In the genomic region with DNA sequence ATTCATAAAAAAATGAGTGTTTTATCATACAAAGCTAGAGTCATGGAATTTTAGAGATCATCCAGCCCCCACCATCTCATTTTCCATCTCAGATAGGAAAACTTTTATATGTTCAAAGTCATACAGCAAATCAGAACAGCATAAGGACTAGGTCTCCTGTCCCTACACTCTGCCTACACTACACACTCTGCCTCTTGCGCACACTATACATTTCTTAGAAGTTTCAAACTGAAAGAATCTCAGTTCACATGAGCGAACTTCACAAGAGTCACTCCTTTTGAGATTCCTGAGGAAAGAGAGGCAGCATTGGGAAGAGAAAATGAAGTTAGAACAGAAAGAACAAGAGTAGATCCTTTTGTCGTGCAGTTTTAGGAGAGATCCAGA, we compare ENCODE assay signal across 26 cellular contexts. TPM values are rescaled to one million over a fixed set of nuclear protein-coding genes. Genes with fewer than 3 reads are reported as not detected.
A peak's percentile ranks its signal among the peaks of the same experiment; 100 is the strongest.
DNase-seq lines count a peak whose midpoint lies in the region; ATAC-seq, FAIRE-seq and TF ChIP-seq lines count a peak whose summit lies in the region.
"Had no signal": no experiment of that assay in that cellular context is flagged by ENCODE, and none has a peak within 500 bp of the region (broad histone marks: within the 10 kb centered on the region; RNA-seq: fewer than 3 reads in every experiment).

No MANE protein-coding gene starts in this region.

- TF ChIP-seq RAD21 in HepG2 (CRISPR knock-in tag; IDR thresholded peaks at IDR 0.05), result no peak

- no peak overlapping the region for H3K56ac ChIP-seq in mesendoderm (ENCODE audit: low read length)

- TF ChIP-seq CTCF in C4-2B (conservative IDR thresholded peaks at IDR 0.05), result no peak
- no peak for TF ChIP-seq CTCF in Loucy (conservative IDR thresholded peaks at IDR 0.05; ENCODE audit: low read length)
- TF ChIP-seq CTCF in HepG2 (CRISPR knock-in tag; IDR thresholded peaks at IDR 0.05), result no peak

- DNase-seq in mesendoderm (no peak), urothelium cell line (ENCODE audit: low spot score) (peak; percentile 1), SK-N-DZ (ENCODE audit: low spot score) (no peak), HepG2 (ENCODE audit: low spot score) (no peak)
- DNase-seq: ACHN, BE2C, H9, HFFc6, KBM-7, MM.1S, NCI-H1694, NCI-H2029 treated with DMSO at 0.1 percent for 48 hours, NCI-H446 treated with DMSO at 0.1 percent for 48 hours, NCI-H526, SHP77 had no signal

- H3K27ac ChIP-seq in C4-2B (peak overlapping the region; percentile 54), mesendoderm (ENCODE audit: low read depth, low read length) (no peak overlapping the region), HepG2 (ENCODE audit: extremely low read length, insufficient read depth, low read length) (no peak overlapping the region)
- H3K27ac ChIP-seq: RWPE1 had no signal

- no CpG with 5 or more reads among the region's 3 CpGs for WGBS in mesendoderm (ENCODE audit: extremely low coverage, insufficient coverage, low lambda C conversion rate)
- WGBS in HepG2 (ENCODE audit: low lambda C conversion rate), result 43% methylated on average over 3 of the region's 3 CpGs

- H3K4me2 ChIP-seq in Loucy (ENCODE audit: low read depth, low read length, poor library complexity, severe bottlenecking) (no peak overlapping the region), mesendoderm (ENCODE audit: low read length) (no peak overlapping the region), HepG2 (ENCODE audit: low read depth, low read length) (no peak overlapping the region)
- H3K4me2 ChIP-seq: GM23338 had no signal

- peak overlapping the region; percentile 57 for H2BK15ac ChIP-seq in mesendoderm (replicated peaks; ENCODE audit: low read depth)

- H3K4me1 ChIP-seq in Loucy (ENCODE audit: insufficient read depth, low read length, poor library complexity, severe bottlenecking) (no peaks in the 10 kb centered on the region), mesendoderm (ENCODE audit: control insufficient read depth, low read depth, low read length) (no peaks in the 10 kb centered on the region), HepG2 (ENCODE audit: insufficient read depth, low read length) (no peaks in the 10 kb centered on the region)
- H3K4me1 ChIP-seq: BE2C had no signal

- H3K9ac ChIP-seq in Loucy (ENCODE audit: low read depth, low read length, poor library complexity, severe bottlenecking) (no peak overlapping the region), mesendoderm (ENCODE audit: low read length) (no peak overlapping the region), HepG2 (ENCODE audit: insufficient read depth, low read depth, low read length) (no peak overlapping the region)

- no peaks in the 10 kb centered on the region for H3K27me3 ChIP-seq in Loucy (ENCODE audit: insufficient read depth, low read length, poor library complexity, severe bottlenecking)
- H3K27me3 ChIP-seq in mesendoderm (ENCODE audit: insufficient read depth, low read length, poor library complexity), result no peaks in the 10 kb centered on the region
- H3K27me3 ChIP-seq in HepG2 (ENCODE audit: control insufficient read depth in 1 of 2, insufficient read depth in 2 of 2, low read length in 2 of 2), result peaks cover under 1 to 13% of the 10 kb centered on the region in 2 experiments; a peak in 3 of 5 replicates
- H3K27me3 ChIP-seq: BE2C had no signal

- no peaks in the 10 kb centered on the region for H3K79me1 ChIP-seq in mesendoderm (ENCODE audit: low read length)

- no peak overlapping the region for H3K18ac ChIP-seq in mesendoderm (ENCODE audit: low read length)

- H3K4ac ChIP-seq in mesendoderm (ENCODE audit: low read depth, low read length), result no peak overlapping the region

- no TSS peak for BruUV-seq in HepG2 (replicated peaks; lab: Mats Ljungman, UMichigan)

- intact Hi-C loops in HepG2 (cut with micrococcal nuclease; ENCODE audit: unreplicated experiment), result loop anchor here (10.0 kb wide), 1 partner anchor 150 kb away; no protein-coding TSS in a partner anchor

- H3K4me3 ChIP-seq in Loucy (ENCODE audit: low read length, poor library complexity, severe bottlenecking) (no peak overlapping the region), mesendoderm (ENCODE audit: low read length) (no peak overlapping the region), HepG2 (replicated peaks in 1 of 3; ENCODE audit: insufficient read depth in 1 of 3, low read depth in 2 of 3, low read length in 3 of 3) (no peak overlapping the region)
- H3K4me3 ChIP-seq: GM23338 had no signal

- TF ChIP-seq EP300 in HepG2 (IDR thresholded peaks at IDR 0.05; ENCODE audit: low read depth in 2 of 2, low read length in 2 of 2) (no peak), HepG2 (CRISPR knock-in tag; IDR thresholded peaks at IDR 0.05; ENCODE audit: borderline replicate concordance) (no peak)

- H4K20me1 ChIP-seq in Loucy (ENCODE audit: insufficient read depth, low read length, poor library complexity, severe bottlenecking) (no peaks in the 10 kb centered on the region), HepG2 (ENCODE audit: insufficient read depth, low read length) (no peaks in the 10 kb centered on the region; the same call in 1 of the 2 replicates)

- H3F3A ChIP-seq in Loucy (ENCODE audit: low read depth), result no peaks in the 10 kb centered on the region

- no peak for FAIRE-seq in urothelium cell line (lab: Jason Lieb, UNC)
- no peak for FAIRE-seq in HepG2 (lab: Jason Lieb, UNC)
- FAIRE-seq: D721Med, GM18507 had no signal

- CTCF ChIA-PET in HepG2 (lab: Yijun Ruan, JAX; ENCODE audit: low intra/inter-chr PET ratio, low total read pairs), result no interaction called here

- H3K79me2 ChIP-seq in Loucy (ENCODE audit: insufficient read depth, low read length) (no peaks in the 10 kb centered on the region), mesendoderm (ENCODE audit: control insufficient read depth, insufficient read depth, low read length) (no peaks in the 10 kb centered on the region), HepG2 (ENCODE audit: insufficient read depth, low read length) (no peaks in the 10 kb centered on the region)

- in situ Hi-C loops in HepG2 (cut with HindIII; ENCODE audit: extremely low pct_ligation_motif_present, low pct_unique_long_range_greater_than_20kb), result no loop called here

- H4K5ac ChIP-seq in mesendoderm (ENCODE audit: low read length), result no peak overlapping the region

- H3K23ac ChIP-seq in mesendoderm (ENCODE audit: low read length), result no peak overlapping the region

- POLR2A ChIA-PET in HepG2 (lab: Yijun Ruan, JAX), result no interaction called here

- no peaks in the 10 kb centered on the region for H3K36me3 ChIP-seq in Loucy (ENCODE audit: insufficient read depth, low read length)
- no peaks in the 10 kb centered on the region for H3K36me3 ChIP-seq in mesendoderm (ENCODE audit: control insufficient read depth, insufficient read depth, low read length)
- no peaks in the 10 kb centered on the region for H3K36me3 ChIP-seq in HepG2 (replicated peaks in 1 of 2; ENCODE audit: control insufficient read depth in 1 of 2, insufficient read depth in 2 of 2, low read length in 2 of 2)
- H3K36me3 ChIP-seq: BE2C had no signal

- no peak overlapping the region for H4K8ac ChIP-seq in mesendoderm (ENCODE audit: low read depth, low read length)

- no peak overlapping the region for H2BK5ac ChIP-seq in mesendoderm (ENCODE audit: low read length)

- H2BK120ac ChIP-seq in mesendoderm (ENCODE audit: low read depth, low read length), result no peak overlapping the region

- H3K9me3 ChIP-seq in Loucy (ENCODE audit: insufficient read depth, low read depth, low read length) (no peaks in the 10 kb centered on the region), HepG2 (ENCODE audit: low read length) (no peaks in the 10 kb centered on the region)
- H3K9me3 ChIP-seq: BE2C had no signal

- no peaks in the 10 kb centered on the region for H3K9me2 ChIP-seq in Loucy (replicated peaks; ENCODE audit: low read depth, low read length)

- H2AFZ ChIP-seq in Loucy (ENCODE audit: low read length), result peak overlapping the region; percentile 44; the same call in 1 of the 2 replicates
- no peak overlapping the region for H2AFZ ChIP-seq in HepG2 (ENCODE audit: low read length)
- H2AFZ ChIP-seq: GM23338 had no signal

- no peak overlapping the region for H2AK5ac ChIP-seq in mesendoderm (ENCODE audit: low read length)

- ATAC-seq in HepG2 (no peak), GM18861 (IDR thresholded peaks at IDR 0.05; ENCODE audit: unreplicated experiment) (no peak)
- ATAC-seq: GM23338, Panc1 had no signal

- TF ChIP-seq POLR2A in HepG2 (IDR thresholded peaks at IDR 0.05; ENCODE audit: insufficient read depth in 1 of 2, low read depth in 2 of 2, low read length in 2 of 2), result no peak

RNA-seq across cellular contexts. Expression of gene ART5, which starts 36.5 kb away (rescaled TPM):
- polyA plus RNA-seq in mesendoderm (2013, experiment 1 of 2), result 4.0 TPM
- 4.0 TPM for polyA plus RNA-seq in mesendoderm (2013, experiment 2 of 2)
- 1.1 and 1.5 TPM in 2 replicates for polyA plus RNA-seq in SK-N-DZ (2014; cell fraction: cytosol; rRNA removed)
- polyA plus RNA-seq in SK-N-DZ (2014; cell fraction: nucleus; rRNA removed), result 0.81 and 4.8 TPM in 2 replicates
- 0.52 and 0.93 TPM in 2 replicates for total RNA-seq in HepG2 (2016; rRNA removed; fragmentation: Illumina TruSeq; extraction: Trizol)
- total RNA-seq in HepG2 (2016; cell fraction: cytosol; rRNA removed; fragmentation: Illumina TruSeq; extraction: Trizol; ENCODE audit: low read depth), result 0.40 and 0.71 TPM in 2 replicates
- total RNA-seq in HepG2 (2016; cell fraction: insoluble cytoplasmic fraction; rRNA removed; fragmentation: Illumina TruSeq; extraction: Trizol), result 0.94 and 1.6 TPM in 2 replicates
- total RNA-seq in HepG2 (2016; cell fraction: membrane; rRNA removed; fragmentation: Illumina TruSeq; extraction: Trizol), result 0.49 and 0.83 TPM in 2 replicates
- total RNA-seq in HepG2 (2016; cell fraction: nucleus; rRNA removed; fragmentation: Illumina TruSeq; extraction: Trizol), result 0.91 and 2.2 TPM in 2 replicates
- 0.48 and 0.55 TPM in 2 replicates for polyA plus RNA-seq in HepG2 (2011; rRNA removed)
- polyA plus RNA-seq in HepG2 (2011; cell fraction: cytosol; rRNA removed), result 0.32 and 0.40 TPM in 2 replicates
- 0.35 and 0.47 TPM in 2 replicates for polyA plus RNA-seq in HepG2 (2011; cell fraction: nucleus; rRNA removed)
- 0.62 and 0.65 TPM in 2 replicates for polyA plus RNA-seq in HepG2 (2012)
- polyA plus RNA-seq in HepG2 (2016; cell fraction: cytosol; fragmentation: Illumina TruSeq; extraction: Trizol; ENCODE audit: low read depth), result 0.45 and 0.49 TPM in 2 replicates
- polyA plus RNA-seq in HepG2 (2016; cell fraction: insoluble cytoplasmic fraction; fragmentation: Illumina TruSeq; extraction: Trizol; ENCODE audit: low read depth), result 0.36 TPM in 1 of 2 replicates, not detected in the other
- polyA plus RNA-seq in HepG2 (2016; cell fraction: membrane; fragmentation: Illumina TruSeq; extraction: Trizol; ENCODE audit: low read depth), result 0.24 and 0.34 TPM in 2 replicates
- polyA plus RNA-seq in HepG2 (2016; cell fraction: nucleus; fragmentation: Illumina TruSeq; extraction: Trizol; ENCODE audit: insufficient read depth, low read depth), result 0.65 and 2.1 TPM in 2 replicates
- 0.30 TPM in 1 of 2 replicates, not detected in the other for polyA minus RNA-seq in HepG2 (2011; rRNA and poly(A)+ RNA removed; ENCODE audit: low replicate concordance)
- polyA minus RNA-seq in HepG2 (2011; cell fraction: cytosol; rRNA and poly(A)+ RNA removed), result not detected in 2 replicates
- polyA minus RNA-seq in HepG2 (2011; cell fraction: nucleus; rRNA and poly(A)+ RNA removed), result not detected in 2 replicates
- total RNA-seq: HFFc6, HT1080, SK-MEL-5 had no signal

RNA-seq across cellular contexts. Expression of gene ART1, which starts 39.7 kb away (rescaled TPM):
- polyA plus RNA-seq in mesendoderm (2013, experiment 1 of 2), result not detected
- not detected for polyA plus RNA-seq in mesendoderm (2013, experiment 2 of 2)
- polyA plus RNA-seq in SK-N-DZ (2014; cell fraction: cytosol; rRNA removed), result not detected in 2 replicates
- not detected in 2 replicates for polyA plus RNA-seq in SK-N-DZ (2014; cell fraction: nucleus; rRNA removed)
- not detected in 2 replicates for total RNA-seq in HepG2 (2016; rRNA removed; fragmentation: Illumina TruSeq; extraction: Trizol)
- not detected in 2 replicates for total RNA-seq in HepG2 (2016; cell fraction: cytosol; rRNA removed; fragmentation: Illumina TruSeq; extraction: Trizol; ENCODE audit: low read depth)
- not detected in 2 replicates for total RNA-seq in HepG2 (2016; cell fraction: insoluble cytoplasmic fraction; rRNA removed; fragmentation: Illumina TruSeq; extraction: Trizol)
- total RNA-seq in HepG2 (2016; cell fraction: membrane; rRNA removed; fragmentation: Illumina TruSeq; extraction: Trizol), result not detected in 2 replicates
- total RNA-seq in HepG2 (2016; cell fraction: nucleus; rRNA removed; fragmentation: Illumina TruSeq; extraction: Trizol), result not detected in 2 replicates
- not detected in 2 replicates for polyA plus RNA-seq in HepG2 (2011; rRNA removed)
- not detected in 2 replicates for polyA plus RNA-seq in HepG2 (2011; cell fraction: cytosol; rRNA removed)
- polyA plus RNA-seq in HepG2 (2011; cell fraction: nucleus; rRNA removed), result not detected in 2 replicates
- polyA plus RNA-seq in HepG2 (2012), result not detected in 2 replicates
- not detected in 2 replicates for polyA plus RNA-seq in HepG2 (2016; cell fraction: cytosol; fragmentation: Illumina TruSeq; extraction: Trizol; ENCODE audit: low read depth)
- not detected in 2 replicates for polyA plus RNA-seq in HepG2 (2016; cell fraction: insoluble cytoplasmic fraction; fragmentation: Illumina TruSeq; extraction: Trizol; ENCODE audit: low read depth)
- polyA plus RNA-seq in HepG2 (2016; cell fraction: membrane; fragmentation: Illumina TruSeq; extraction: Trizol; ENCODE audit: low read depth), result not detected in 2 replicates
- not detected in 2 replicates for polyA plus RNA-seq in HepG2 (2016; cell fraction: nucleus; fragmentation: Illumina TruSeq; extraction: Trizol; ENCODE audit: insufficient read depth, low read depth)
- not detected in 2 replicates for polyA minus RNA-seq in HepG2 (2011; rRNA and poly(A)+ RNA removed; ENCODE audit: low replicate concordance)
- polyA minus RNA-seq in HepG2 (2011; cell fraction: cytosol; rRNA and poly(A)+ RNA removed), result not detected in 2 replicates
- polyA minus RNA-seq in HepG2 (2011; cell fraction: nucleus; rRNA and poly(A)+ RNA removed), result not detected in 2 replicates
- total RNA-seq: GM23338, H9, HFFc6, HT1080, LHCN-M2, SK-MEL-5 had no signal
- polyA plus RNA-seq: GM23338 had no signal
